Comparison of ENCODE assay signal across 14 cellular contexts in the genomic region with DNA sequence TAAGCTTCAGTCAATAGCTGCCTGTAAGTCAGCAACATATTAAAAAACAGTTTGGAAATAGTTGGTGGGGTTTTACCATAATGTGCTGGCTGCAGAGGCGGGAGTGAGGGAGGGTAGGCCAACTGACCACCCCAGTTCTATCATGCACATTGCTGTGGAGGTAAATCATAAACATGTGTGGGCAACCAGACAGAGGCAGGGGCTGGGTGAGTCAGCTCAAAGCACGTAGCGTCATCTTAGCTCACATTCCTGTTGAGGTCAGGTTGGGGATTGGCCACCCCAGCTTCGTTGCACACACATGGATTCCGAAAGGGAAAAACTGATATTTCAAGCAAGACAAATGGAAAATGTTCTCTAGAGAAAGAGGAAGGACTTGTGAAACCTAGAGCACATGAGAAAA. TPM values are rescaled to one million over a fixed set of nuclear protein-coding genes. Genes with fewer than 3 reads are reported as not detected.
DNase-seq lines count a peak whose midpoint lies in the region; ATAC-seq and TF ChIP-seq lines count a peak whose summit lies in the region.
"Had no signal": no experiment of that assay in that cellular context is flagged by ENCODE, and none has a peak within 500 bp of the region (broad histone marks: within the 10 kb centered on the region; RNA-seq: fewer than 3 reads in every experiment).

No MANE protein-coding gene starts in this region.

- ATAC-seq in omental fat pad (ENCODE audit: low FRiP score), result peak; percentile 96
- no peak for ATAC-seq in GM19351 (IDR thresholded peaks at IDR 0.05; ENCODE audit: unreplicated experiment)
- ATAC-seq in GM21529 (IDR thresholded peaks at IDR 0.05; ENCODE audit: unreplicated experiment), result no peak

- no peak for TF ChIP-seq CTCF in omental fat pad (IDR thresholded peaks at IDR 0.05)

- peak; percentile 5 for DNase-seq in CD1c-positive myeloid dendritic cell (ENCODE audit: extremely low spot score)
- DNase-seq in MV-4-11 (lab: John Stamatoyannopoulos, UW), result peak; percentile 81
- peak; percentile 54 for DNase-seq in epidermal melanocyte (ENCODE audit: insufficient read length, low spot score)
- no peak for DNase-seq in omental fat pad (ENCODE audit: low spot score)
- no peak for DNase-seq in NCI-H146 (lab: John Stamatoyannopoulos, UW)
- DNase-seq in RKO (ENCODE audit: low spot score), result no peak
- DNase-seq: activated CD4-positive, alpha-beta T cell treated with anti-CD3 and anti-CD28 coated beads, Interleukin-2, amount 50 U/mL, for 1 hour; activated naive CD4-positive, alpha-beta T cell treated with Interleukin-2 at 50 U/mL for 16 hours; Caco-2; nucleus accumbens; SHP77; transverse colon had no signal

RNA-seq across cellular contexts. Expression of a gene that starts 19.5 kb away (rescaled TPM):
- not detected for total RNA-seq in omental fat pad
- total RNA-seq: Caco-2, transverse colon had no signal

Comparison
In these comparisons a context has a peak if more than half of its experiments do, and no peak if none do; other contexts are left out.
1. DNase-seq: peak in CD1c-positive myeloid dendritic cell (single experiment), MV-4-11 (single experiment) and epidermal melanocyte (single experiment); none in omental fat pad (single experiment), NCI-H146 (single experiment) and RKO (single experiment).